In the genomic region with DNA sequence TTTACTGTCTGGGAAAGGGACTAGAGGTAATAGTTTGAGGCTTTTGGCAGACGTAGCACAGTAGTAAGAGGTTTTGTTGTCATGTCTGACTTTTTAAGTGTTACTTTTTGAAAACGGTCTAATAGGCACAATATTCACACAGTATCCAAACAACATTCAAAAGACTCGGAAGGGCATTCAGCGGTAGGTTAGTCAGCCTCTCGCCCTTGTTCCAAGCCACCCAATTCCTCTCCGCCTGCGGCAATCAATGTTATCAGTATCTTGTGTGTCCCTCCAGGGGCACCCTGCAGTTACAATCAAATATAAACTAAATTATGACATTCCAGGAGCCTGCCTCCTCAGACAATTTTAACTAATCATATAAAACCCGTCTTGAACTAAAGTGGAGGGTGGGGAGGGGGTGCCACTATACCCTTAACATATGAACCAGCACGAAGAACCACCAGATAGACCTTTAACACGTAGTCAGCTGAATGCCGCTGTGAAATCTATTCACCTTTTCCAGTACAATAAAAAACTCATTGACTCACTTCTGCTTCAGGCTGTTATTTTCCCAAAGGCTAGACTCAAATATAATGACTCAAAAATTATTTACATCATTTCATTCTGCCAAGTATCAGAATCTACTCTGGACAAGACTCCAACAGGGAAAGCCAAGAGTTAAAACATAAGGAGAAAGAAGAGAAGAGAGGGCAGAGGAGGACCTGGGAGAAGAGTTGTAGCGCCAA, we compare ENCODE assay signal across 9 cellular contexts. TPM values are rescaled to one million over a fixed set of nuclear protein-coding genes. Genes with fewer than 3 reads are reported as not detected.
A peak's percentile ranks its signal among the peaks of the same experiment; 100 is the strongest.
DNase-seq lines count a peak whose midpoint lies in the region; ATAC-seq and TF ChIP-seq lines count a peak whose summit lies in the region.
"Had no signal": no experiment of that assay in that cellular context is flagged by ENCODE, and none has a peak within 500 bp of the region (broad histone marks: within the 10 kb centered on the region; RNA-seq: fewer than 3 reads in every experiment).

No MANE protein-coding gene starts in this region.

- no peaks in the 10 kb centered on the region for H3K9me2 ChIP-seq in Karpas-422 (replicated peaks; ENCODE audit: insufficient read depth, low read length)

- peaks cover 51% of the 10 kb centered on the region for H3K27me3 Mint-ChIP-seq in T-helper 2 cell treated with Interferon-gamma antibody and Interleukin-4, amounts not matched to agents 5 μg/mL and 100 μg/mL, for 36 hours (ENCODE audit: low read depth)
- peaks cover 20% of the 10 kb centered on the region for H3K27me3 Mint-ChIP-seq in activated CD8-positive, alpha-beta T cell treated with anti-CD3 and anti-CD28 coated beads for 36 hours
- H3K27me3 Mint-ChIP-seq in immature natural killer cell (ENCODE audit: low read depth in 3 of 3): peaks cover 12 to 17% (median 15%) of the 10 kb centered on the region in 3 donors

- no peaks in the 10 kb centered on the region for H4K20me1 ChIP-seq in Karpas-422 (ENCODE audit: insufficient read depth, low read depth, low read length)

- H3K9ac ChIP-seq in subcutaneous abdominal adipose tissue (ENCODE audit: low read length in 5 of 5) (peak overlapping the region; percentile 56 to 77 (median 72)), Karpas-422 (ENCODE audit: low read length) (no peak overlapping the region)

- POLR2A ChIA-PET in activated CD8-positive, alpha-beta T cell treated with anti-CD3 and anti-CD28 coated beads for 36 hours (lab: Charles Lee): no interaction called here

- H3K27ac ChIP-seq in subcutaneous abdominal adipose tissue (ENCODE audit: low read depth, low read length) (peak overlapping the region; percentile 100), Karpas-422 (ENCODE audit: low read length) (no peak overlapping the region)

- no peaks in the 10 kb centered on the region for H3K9me3 Mint-ChIP-seq in T-helper 2 cell treated with Interferon-gamma antibody and Interleukin-4, amounts not matched to agents 5 μg/mL and 100 μg/mL, for 36 hours
- no peaks in the 10 kb centered on the region for H3K9me3 Mint-ChIP-seq in activated CD8-positive, alpha-beta T cell treated with anti-CD3 and anti-CD28 coated beads for 36 hours
- H3K9me3 Mint-ChIP-seq in immature natural killer cell: no peaks in the 10 kb centered on the region

- H3K79me2 ChIP-seq in Karpas-422 (ENCODE audit: low read length): no peaks in the 10 kb centered on the region

- H3K27ac Mint-ChIP-seq in T-helper 2 cell treated with Interferon-gamma antibody and Interleukin-4, amounts not matched to agents 5 μg/mL and 100 μg/mL, for 36 hours: peak overlapping the region; percentile 10
- peak overlapping the region; percentile 28 for H3K27ac Mint-ChIP-seq in activated CD8-positive, alpha-beta T cell treated with anti-CD3 and anti-CD28 coated beads for 36 hours
- peak overlapping the region; percentile 95 to 99 (median 98) for H3K27ac Mint-ChIP-seq in immature natural killer cell

- H3K27me3 ChIP-seq in subcutaneous abdominal adipose tissue (ENCODE audit: control insufficient read depth in 5 of 5, insufficient read depth in 4 of 5, low read length in 5 of 5) (no peaks in the 10 kb centered on the region), Karpas-422 (ENCODE audit: low read length) (no peaks in the 10 kb centered on the region)

- H3K4me3 Mint-ChIP-seq in T-helper 2 cell treated with Interferon-gamma antibody and Interleukin-4, amounts not matched to agents 5 μg/mL and 100 μg/mL, for 36 hours: peak overlapping the region; percentile 92
- peak overlapping the region; percentile 76 for H3K4me3 Mint-ChIP-seq in activated CD8-positive, alpha-beta T cell treated with anti-CD3 and anti-CD28 coated beads for 36 hours
- peak overlapping the region; percentile 96 to 100 (median 99) for H3K4me3 Mint-ChIP-seq in immature natural killer cell

- ATAC-seq in activated CD8-positive, alpha-beta T cell treated with anti-CD3 and anti-CD28 coated beads for 36 hours: no peak
- ATAC-seq in HG03571 (IDR thresholded peaks at IDR 0.05; ENCODE audit: unreplicated experiment) (no peak), GM21825 (IDR thresholded peaks at IDR 0.05; ENCODE audit: unreplicated experiment) (no peak)

- CTCF ChIA-PET in activated CD8-positive, alpha-beta T cell treated with anti-CD3 and anti-CD28 coated beads for 36 hours (lab: Charles Lee): no interaction called here

- no peak overlapping the region for H3K4me2 ChIP-seq in Karpas-422 (ENCODE audit: low read depth, low read length, poor library complexity, severe bottlenecking)

- DNase-seq in T-helper 2 cell treated with Interferon-gamma antibody and Interleukin-4, amounts not matched to agents 5 μg/mL and 100 μg/mL, for 36 hours (ENCODE audit: low spot score): no peak
- DNase-seq in T-helper 2 cell (no peak), immature natural killer cell (peak in 1 of 3 donors; percentile 3), Karpas-422 (no peak)
- DNase-seq in activated CD8-positive, alpha-beta T cell treated with anti-CD3 and anti-CD28 coated beads for 36 hours: no peak
- DNase-seq: DND-41 had no signal

- no peak for TF ChIP-seq CTCF in activated CD8-positive, alpha-beta T cell treated with anti-CD3 and anti-CD28 coated beads for 36 hours (IDR thresholded peaks at IDR 0.05)

- H3K4me3 ChIP-seq in subcutaneous abdominal adipose tissue (ENCODE audit: low read depth in 1 of 5, low read length in 5 of 5): peak overlapping the region; percentile 86 to 98 (median 94)
- no peak overlapping the region for H3K4me3 ChIP-seq in Karpas-422 (ENCODE audit: low read length)

- H3K36me3 Mint-ChIP-seq in T-helper 2 cell treated with Interferon-gamma antibody and Interleukin-4, amounts not matched to agents 5 μg/mL and 100 μg/mL, for 36 hours (ENCODE audit: low read depth): peaks cover 3% of the 10 kb centered on the region
- H3K36me3 Mint-ChIP-seq in activated CD8-positive, alpha-beta T cell treated with anti-CD3 and anti-CD28 coated beads for 36 hours (ENCODE audit: low read depth): peaks cover 2% of the 10 kb centered on the region
- peaks cover 0 to 20% (median 4%) of the 10 kb centered on the region in 3 donors for H3K36me3 Mint-ChIP-seq in immature natural killer cell

- intact Hi-C loops in activated CD8-positive, alpha-beta T cell treated with anti-CD3 and anti-CD28 coated beads for 36 hours (cut with micrococcal nuclease): loop anchor here (10.0 kb wide), 2 partner anchors 1146 to 1416 kb away; no protein-coding TSS in a partner anchor

- no peak overlapping the region for H2AFZ ChIP-seq in Karpas-422 (ENCODE audit: low read length)

- peaks cover 3 to 47% (median 38%) of the 10 kb centered on the region in 5 donors for H3K4me1 ChIP-seq in subcutaneous abdominal adipose tissue (ENCODE audit: control insufficient read depth in 5 of 5, insufficient read depth in 5 of 5, low read length in 5 of 5)
- H3K4me1 ChIP-seq in Karpas-422 (ENCODE audit: low read length): no peaks in the 10 kb centered on the region

- peaks cover 0 to 8% (median 3%) of the 10 kb centered on the region in 5 donors for H3K36me3 ChIP-seq in subcutaneous abdominal adipose tissue (ENCODE audit: control insufficient read depth in 5 of 5, insufficient read depth in 5 of 5, low read length in 5 of 5)
- no peaks in the 10 kb centered on the region for H3K36me3 ChIP-seq in Karpas-422 (ENCODE audit: insufficient read depth, low read length)

- peaks cover 18% of the 10 kb centered on the region for H3K4me1 Mint-ChIP-seq in T-helper 2 cell treated with Interferon-gamma antibody and Interleukin-4, amounts not matched to agents 5 μg/mL and 100 μg/mL, for 36 hours (ENCODE audit: low read depth)
- H3K4me1 Mint-ChIP-seq in activated CD8-positive, alpha-beta T cell treated with anti-CD3 and anti-CD28 coated beads for 36 hours (ENCODE audit: low read depth): peaks cover 29% of the 10 kb centered on the region
- peaks cover 49 to 65% of the 10 kb centered on the region in 2 donors for H3K4me1 Mint-ChIP-seq in immature natural killer cell

- H3K9me3 ChIP-seq in subcutaneous abdominal adipose tissue (ENCODE audit: control insufficient read depth in 5 of 5, low read length in 5 of 5) (no peaks in the 10 kb centered on the region), Karpas-422 (ENCODE audit: low read length) (no peaks in the 10 kb centered on the region)

RNA-seq across cellular contexts. Expression of a gene that starts 1.7 kb away (rescaled TPM):
- 1 to 10 TPM; 1.1 to 1.2 TPM for total RNA-seq in activated CD8-positive, alpha-beta T cell treated with anti-CD3 and anti-CD28 coated beads for 36 hours
- polyA plus RNA-seq in immature natural killer cell: 10 to 100 TPM in 2 of 3 donors, 1 to 10 TPM in 1; 8.0 to 12.8 (median 10.7) TPM
- not detected in 2 replicates for total RNA-seq in Karpas-422 (2014; rRNA removed; shearing (Covaris generic); ENCODE audit: low replicate concordance)

Comparison
In these comparisons a context has a peak if more than half of its experiments do, and no peak if none do; other contexts are left out.
1. H3K27ac Mint-ChIP-seq: peak in every context shown above with its lines; median percentile 98 in immature natural killer cell; 28 in activated CD8-positive, alpha-beta T cell treated with anti-CD3 and anti-CD28 coated beads for 36 hours; 10 in T-helper 2 cell treated with Interferon-gamma antibody and Interleukin-4, amounts not matched to agents 5 μg/mL and 100 μg/mL, for 36 hours.